In genomic region chr5:90386099-90386710, GRCh38 we compare ENCODE assay signal across 9 cellular contexts.
DNase-seq lines count a peak whose midpoint lies in the region; ATAC-seq, FAIRE-seq and TF ChIP-seq lines count a peak whose summit lies in the region.
"Had no signal": no experiment of that assay in that cellular context is flagged by ENCODE, and none has a peak within 500 bp of the region (broad histone marks: within the 10 kb centered on the region; RNA-seq: fewer than 3 reads in every experiment).

No MANE protein-coding gene starts in this region.

- in situ Hi-C loops in GM13977 (cut with MboI; ENCODE audit: low pct_unique_long_range_greater_than_20kb, low sequenced_read_pairs, unreplicated experiment), result no loop called here

- peak; percentile 97 for FAIRE-seq in A204.1 (lab: Jason Lieb, UNC)

- no peak for ATAC-seq in HG03378 (IDR thresholded peaks at IDR 0.05; ENCODE audit: unreplicated experiment)
- ATAC-seq in GM21737 (IDR thresholded peaks at IDR 0.05; ENCODE audit: unreplicated experiment), result no peak
- ATAC-seq: activated CD4-positive, alpha-beta T cell treated with anti-CD3 and anti-CD28 coated beads for 36 hours had no signal

- DNase-seq in GM13977 (ENCODE audit: low spot score), result no peak
- peak; percentile 46 for DNase-seq in RPMI8226
- peak; percentile 12 for DNase-seq in glomerular visceral epithelial cell (ENCODE audit: extremely low spot score)
- no peak for DNase-seq in NCI-H2196 treated with DMSO at 0.1 percent for 48 hours (lab: John Stamatoyannopoulos, UW; ENCODE audit: unreplicated experiment)
- no peak for DNase-seq in COLO668 (lab: John Stamatoyannopoulos, UW; ENCODE audit: unreplicated experiment)
- DNase-seq: activated CD4-positive, alpha-beta T cell treated with anti-CD3 and anti-CD28 coated beads for 36 hours had no signal

- TF ChIP-seq CTCF in GM13977 (IDR thresholded peaks at IDR 0.05; ENCODE audit: extremely low read depth, insufficient read depth, missing control alignments), result peak; percentile 44

Comparison
In these comparisons a context has a peak if more than half of its experiments do, and no peak if none do; other contexts are left out.
1. DNase-seq: peak in RPMI8226 (single experiment) and glomerular visceral epithelial cell (single experiment); none in GM13977 (single experiment), NCI-H2196 treated with DMSO at 0.1 percent for 48 hours (single experiment) and COLO668 (single experiment).